ENCODE assay signal across 36 cellular contexts in the genomic region with DNA sequence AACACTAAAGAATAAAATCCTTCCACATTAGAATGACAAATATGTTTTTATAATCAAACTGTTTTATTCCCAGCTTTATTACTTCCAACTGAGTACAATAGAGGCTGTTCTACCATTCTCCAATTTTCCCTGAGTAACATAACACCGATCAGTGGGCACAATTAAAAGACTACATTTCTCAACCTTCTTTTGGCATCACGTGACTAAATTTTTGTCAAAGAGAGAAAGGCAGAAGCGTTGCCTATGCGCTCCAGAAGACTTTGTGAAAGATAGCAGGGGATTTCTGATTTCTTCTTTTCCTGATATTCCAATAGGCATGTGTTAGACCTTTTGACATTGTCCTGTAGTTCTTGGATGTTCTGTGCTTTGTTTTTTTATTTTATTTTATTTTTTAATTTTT.
"Had no signal": no experiment of that assay in that cellular context is flagged by ENCODE, and none has a peak within 500 bp of the region (broad histone marks: within the 10 kb centered on the region; RNA-seq: fewer than 3 reads in every experiment).

No MANE protein-coding gene starts in this region.

- H3K9me3 ChIP-seq: MG63 had no signal

- H3K4me3 ChIP-seq: MG63 had no signal

- DNase-seq: Karpas-422, Kasumi-1, MG63, MM.1S, MV-4-11, NCI-H1048, NCI-H1092, NCI-H1092 treated with DMSO at 0.1 percent for 48 hours, NCI-H1105, NCI-H1105 treated with DMSO at 0.1 percent for 48 hours, NCI-H1417, NCI-H1417 treated with DMSO at 0.1 percent for 48 hours, NCI-H1436, NCI-H1436 treated with DMSO at 0.1 percent for 48 hours, NCI-H146, NCI-H1694, NCI-H1694 treated with DMSO at 0.1 percent for 48 hours, NCI-H187, NCI-H187 treated with DMSO at 0.1 percent for 48 hours, NCI-H1930, NCI-H2029, NCI-H2029 treated with DMSO at 0.1 percent for 48 hours, NCI-H2081, NCI-H2081 treated with DMSO at 0.1 percent for 48 hours, NCI-H2107, NCI-H2171, NCI-H2171 treated with DMSO at 0.1 percent for 48 hours, NCI-H2227 treated with DMSO at 0.1 percent for 48 hours, NCI-H226, NCI-H345, NCI-H446, NCI-H446 treated with DMSO at 0.1 percent for 48 hours, NCI-H510A, NCI-H510A treated with DMSO at 0.1 percent for 48 hours, NCI-H524, NCI-H524 treated with DMSO at 0.1 percent for 48 hours had no signal

- H3K36me3 ChIP-seq: MG63 had no signal

- H3K27me3 ChIP-seq: MG63 had no signal
